ENCODE assay signal across 22 cellular contexts in genomic region chr17:63344383-63344782, GRCh38.
DNase-seq lines count a peak whose midpoint lies in the region; ATAC-seq and TF ChIP-seq lines count a peak whose summit lies in the region.
"Had no signal": no experiment of that assay in that cellular context is flagged by ENCODE, and none has a peak within 500 bp of the region (broad histone marks: within the 10 kb centered on the region; RNA-seq: fewer than 3 reads in every experiment).

No MANE protein-coding gene starts in this region.

- H3K4me3 ChIP-seq in SJSA1, result no peak overlapping the region
- H3K4me3 ChIP-seq: A549; BLaER1 treated with 17β-estradiol and CSF1 and Interleukin-3, amounts not matched to agents 10 nM and 100 nM; GM12878 had no signal

- H3K4me1 Mint-ChIP-seq in HFFc6 (ENCODE audit: low read depth) (peaks cover 80% of the 10 kb centered on the region), glutamatergic neuron (ENCODE audit: low read depth, unreplicated experiment) (no peaks in the 10 kb centered on the region)
- peaks cover 0 to 4% of the 10 kb centered on the region in 2 donors for H3K4me1 Mint-ChIP-seq in natural killer cell treated with Interleukin-12 subunit alpha and Interleukin-12 subunit beta and Interleukin-15 and Interleukin-18, amount 100 ng/mL, for 72 hours (ENCODE audit: low read depth in 2 of 2)
- H3K4me1 Mint-ChIP-seq: B cell had no signal

- DNase-seq in HFFc6 (no peak), SJSA1 (ENCODE audit: low read depth in 1 of 2, low spot score in 2 of 2) (peak in 1 of 2 experiments; percentile 86), glutamatergic neuron (no peak)
- no peak for DNase-seq in natural killer cell treated with Interleukin-12 subunit alpha and Interleukin-12 subunit beta and Interleukin-15 and Interleukin-18, amount 100 ng/mL, for 72 hours (ENCODE audit: low spot score)
- DNase-seq: AML-193; CD4-positive, alpha-beta T cell; CD8-positive, alpha-beta T cell; COR-L47; DMS 273 treated with DMSO at 0.1 percent for 48 hours; DMS153; DMS53; DMS79; DND-41; EL; GDM1 had no signal

- H3K4me3 Mint-ChIP-seq in HFFc6 (no peak overlapping the region), glutamatergic neuron (ENCODE audit: unreplicated experiment) (no peak overlapping the region)
- H3K4me3 Mint-ChIP-seq in natural killer cell treated with Interleukin-12 subunit alpha and Interleukin-12 subunit beta and Interleukin-15 and Interleukin-18, amount 100 ng/mL, for 72 hours, result no peak overlapping the region
- H3K4me3 Mint-ChIP-seq: B cell; CD4-positive, alpha-beta T cell; CD8-positive, alpha-beta T cell had no signal

- H3K36me3 Mint-ChIP-seq in HFFc6 (ENCODE audit: low read depth) (peaks cover 55% of the 10 kb centered on the region), glutamatergic neuron (ENCODE audit: unreplicated experiment) (no peaks in the 10 kb centered on the region)
- H3K36me3 Mint-ChIP-seq in natural killer cell treated with Interleukin-12 subunit alpha and Interleukin-12 subunit beta and Interleukin-15 and Interleukin-18, amount 100 ng/mL, for 72 hours, result no peaks in the 10 kb centered on the region

- TF ChIP-seq CTCF in HFFc6 (IDR thresholded peaks at IDR 0.05) (no peak), glutamatergic neuron (IDR thresholded peaks at IDR 0.05; ENCODE audit: partially characterized antibody, unreplicated experiment) (no peak)

- H3K27me3 Mint-ChIP-seq in HFFc6 (ENCODE audit: insufficient read depth) (peaks cover 6% of the 10 kb centered on the region), glutamatergic neuron (ENCODE audit: unreplicated experiment) (peaks cover 7% of the 10 kb centered on the region)
- H3K27me3 Mint-ChIP-seq in natural killer cell treated with Interleukin-12 subunit alpha and Interleukin-12 subunit beta and Interleukin-15 and Interleukin-18, amount 100 ng/mL, for 72 hours, result no peaks in the 10 kb centered on the region
- H3K27me3 Mint-ChIP-seq: CD4-positive, alpha-beta T cell had no signal

- ATAC-seq in GM21447 (IDR thresholded peaks at IDR 0.05; ENCODE audit: unreplicated experiment), result no peak
- ATAC-seq in natural killer cell treated with Interleukin-12 subunit alpha and Interleukin-12 subunit beta and Interleukin-15 and Interleukin-18, amount 100 ng/mL, for 72 hours, result no peak
- ATAC-seq: A549; CD8-positive, alpha-beta T cell; GM12878 had no signal

- H3K27ac Mint-ChIP-seq in HFFc6 (peak overlapping the region; percentile 42), glutamatergic neuron (ENCODE audit: unreplicated experiment) (peak overlapping the region; percentile 16)
- H3K27ac Mint-ChIP-seq in natural killer cell treated with Interleukin-12 subunit alpha and Interleukin-12 subunit beta and Interleukin-15 and Interleukin-18, amount 100 ng/mL, for 72 hours, result no peak overlapping the region
- H3K27ac Mint-ChIP-seq: B cell; CD4-positive, alpha-beta T cell; CD8-positive, alpha-beta T cell had no signal

- no peaks in the 10 kb centered on the region for H3K36me3 ChIP-seq in SJSA1

- peaks cover 21% of the 10 kb centered on the region for H3K4me1 ChIP-seq in SJSA1 (replicated peaks)
- H3K4me1 ChIP-seq: BLaER1 treated with 17β-estradiol and CSF1 and Interleukin-3, amounts not matched to agents 10 nM and 100 nM had no signal

- H3K9me3 ChIP-seq in SJSA1 (replicated peaks), result no peaks in the 10 kb centered on the region
- H3K9me3 ChIP-seq: A549; BLaER1 treated with 17β-estradiol and CSF1 and Interleukin-3, amounts not matched to agents 10 nM and 100 nM had no signal

- H3K27me3 ChIP-seq in SJSA1 (replicated peaks), result no peaks in the 10 kb centered on the region
- H3K27me3 ChIP-seq: BLaER1 treated with 17β-estradiol and CSF1 and Interleukin-3, amounts not matched to agents 10 nM and 100 nM had no signal

- H3K27ac ChIP-seq in SJSA1, result peak overlapping the region; percentile 22
- H3K27ac ChIP-seq: 22Rv1; A549; BLaER1 treated with 17β-estradiol and CSF1 and Interleukin-3, amounts not matched to agents 10 nM and 100 nM; C4-2B had no signal

- H3K9me3 Mint-ChIP-seq in HFFc6, result no peaks in the 10 kb centered on the region
- peaks cover 3% of the 10 kb centered on the region for H3K9me3 Mint-ChIP-seq in glutamatergic neuron (ENCODE audit: unreplicated experiment)
- H3K9me3 Mint-ChIP-seq in natural killer cell treated with Interleukin-12 subunit alpha and Interleukin-12 subunit beta and Interleukin-15 and Interleukin-18, amount 100 ng/mL, for 72 hours, result no peaks in the 10 kb centered on the region
- H3K9me3 Mint-ChIP-seq: CD4-positive, alpha-beta T cell; CD8-positive, alpha-beta T cell had no signal

Comparison
In these comparisons a context has a peak if more than half of its experiments do, and no peak if none do; other contexts are left out.
1. H3K27ac Mint-ChIP-seq: peak in HFFc6 (single experiment) and glutamatergic neuron (single experiment); none in natural killer cell treated with Interleukin-12 subunit alpha and Interleukin-12 subunit beta and Interleukin-15 and Interleukin-18, amount 100 ng/mL, for 72 hours (0 of 2).